Comparison of ENCODE assay signal across 29 cellular contexts in the genomic region with DNA sequence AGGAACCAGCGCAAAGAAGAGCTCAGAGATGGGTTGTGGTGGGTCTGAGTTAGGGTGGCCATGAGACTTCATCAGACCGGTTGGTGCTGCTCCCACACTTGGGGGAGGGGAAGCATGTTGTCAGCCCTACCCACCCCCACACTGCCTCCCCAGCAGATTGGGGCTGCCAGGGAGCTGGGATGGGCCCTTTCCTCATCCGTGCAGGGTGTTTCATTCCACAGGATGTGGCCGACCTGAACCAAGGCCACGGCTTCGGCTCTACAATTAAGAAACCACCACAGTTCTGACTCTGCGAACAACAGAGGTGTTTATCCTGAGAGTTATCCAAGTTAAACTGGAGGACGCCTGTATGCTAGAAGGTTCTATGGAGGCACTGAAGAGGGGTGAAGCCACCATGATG.
"Had no signal": no experiment of that assay in that cellular context is flagged by ENCODE, and none has a peak within 500 bp of the region (broad histone marks: within the 10 kb centered on the region; RNA-seq: fewer than 3 reads in every experiment).

No MANE protein-coding gene starts in this region.

- H3K27me3 ChIP-seq: esophagus squamous epithelium, heart right ventricle, pancreas, right lobe of liver, suprapubic skin, transverse colon, upper lobe of right lung, uterus had no signal

- H3K4me3 Mint-ChIP-seq: immature natural killer cell; mesothelial cell of epicardium; naive B cell; natural killer cell treated with Interleukin-12 subunit alpha and Interleukin-12 subunit beta and Interleukin-15 and Interleukin-18, amount 100 ng/mL, for 72 hours; stimulated activated naive B cell treated with anti-CD40 and anti-IgM and Interleukin-4, amounts not matched to agents 10 μg/mL and 1 μg/mL and 100 μg/mL, for 72 hours; stimulated activated naive CD8-positive, alpha-beta T cell treated with anti-CD3 and anti-CD28 coated beads, Interleukin-15, amount 100 ng/mL, for 72 hours had no signal

- H3K36me3 Mint-ChIP-seq: mesothelial cell of epicardium; naive B cell; natural killer cell treated with Interleukin-12 subunit alpha and Interleukin-12 subunit beta and Interleukin-15 and Interleukin-18, amount 100 ng/mL, for 72 hours; stimulated activated naive B cell treated with anti-CD40 and anti-IgM and Interleukin-4, amounts not matched to agents 10 μg/mL and 1 μg/mL and 100 μg/mL, for 72 hours had no signal

- H3K27ac Mint-ChIP-seq: immature natural killer cell; mesothelial cell of epicardium; naive B cell; natural killer cell treated with Interleukin-12 subunit alpha and Interleukin-12 subunit beta and Interleukin-15 and Interleukin-18, amount 100 ng/mL, for 72 hours; stimulated activated naive B cell treated with anti-CD40 and anti-IgM and Interleukin-4, amounts not matched to agents 10 μg/mL and 1 μg/mL and 100 μg/mL, for 72 hours; stimulated activated naive CD8-positive, alpha-beta T cell treated with anti-CD3 and anti-CD28 coated beads, Interleukin-15, amount 100 ng/mL, for 72 hours had no signal

- H3K4me1 Mint-ChIP-seq: immature natural killer cell had no signal

- H3K4me1 ChIP-seq: left ventricle myocardium inferior, lower lobe of right lung, pancreas, right lobe of liver, suprapubic skin, transverse colon, upper lobe of right lung, uterus had no signal

- H3K36me3 ChIP-seq: esophagus squamous epithelium, heart right ventricle, left ventricle myocardium inferior, lower lobe of right lung, pancreas, right lobe of liver, suprapubic skin, transverse colon, upper lobe of right lung, uterus had no signal

- ATAC-seq: heart right ventricle; left colon; mucosa of descending colon; natural killer cell treated with Interleukin-12 subunit alpha and Interleukin-12 subunit beta and Interleukin-15 and Interleukin-18, amount 100 ng/mL, for 72 hours; pancreas; stimulated activated naive B cell treated with anti-CD40 and anti-IgM and Interleukin-4, amounts not matched to agents 10 μg/mL and 1 μg/mL and 100 μg/mL, for 72 hours; stimulated activated naive CD8-positive, alpha-beta T cell treated with anti-CD3 and anti-CD28 coated beads, Interleukin-15, amount 100 ng/mL, for 72 hours; upper lobe of right lung had no signal

- H3K9me3 ChIP-seq: esophagus squamous epithelium, heart right ventricle, left ventricle myocardium inferior, lower lobe of right lung, mucosa of descending colon, pancreas, right lobe of liver, suprapubic skin, transverse colon, upper lobe of right lung, uterus had no signal

- DNase-seq: dermis blood vessel endothelial cell; effector memory CD4-positive, alpha-beta T cell; esophagus squamous epithelium; foreskin melanocyte; glutamatergic neuron; heart right ventricle; hypothalamus; immature natural killer cell; islet precursor cell; kidney glomerular epithelial cell; left colon; left ventricle myocardium inferior; lower lobe of right lung; mucosa of descending colon; naive B cell; pancreas; right lobe of liver; small intestine; stimulated activated CD4-positive, alpha-beta T cell treated with anti-CD3 and anti-CD28 coated beads, Interleukin-15, amount 100 ng/mL, for 24 hours; stimulated activated CD4-positive, alpha-beta T cell treated with anti-CD3 and anti-CD28 coated beads, Interleukin-2, amount 100 ng/mL, for 48 hours; stimulated activated naive B cell treated with anti-CD40 and anti-IgM and Interleukin-4, amounts not matched to agents 10 μg/mL and 1 μg/mL and 100 μg/mL, for 72 hours; stimulated activated naive CD8-positive, alpha-beta T cell treated with anti-CD3 and anti-CD28 coated beads, Interleukin-15, amount 100 ng/mL, for 72 hours; transverse colon; upper lobe of right lung; uterus had no signal

- H3K27ac ChIP-seq: coronary artery, esophagus squamous epithelium, heart right ventricle, left ventricle myocardium inferior, lower lobe of right lung, pancreas, right lobe of liver, suprapubic skin, transverse colon, upper lobe of right lung, uterus had no signal

- H3K4me3 ChIP-seq: coronary artery, esophagus squamous epithelium, heart right ventricle, left ventricle myocardium inferior, lower lobe of right lung, mucosa of descending colon, pancreas, right lobe of liver, suprapubic skin, transverse colon, upper lobe of right lung, uterus had no signal

- H3K9me3 Mint-ChIP-seq: mesothelial cell of epicardium; naive B cell; natural killer cell treated with Interleukin-12 subunit alpha and Interleukin-12 subunit beta and Interleukin-15 and Interleukin-18, amount 100 ng/mL, for 72 hours; stimulated activated naive B cell treated with anti-CD40 and anti-IgM and Interleukin-4, amounts not matched to agents 10 μg/mL and 1 μg/mL and 100 μg/mL, for 72 hours; stimulated activated naive CD8-positive, alpha-beta T cell treated with anti-CD3 and anti-CD28 coated beads, Interleukin-15, amount 100 ng/mL, for 72 hours had no signal
